Comparison of ENCODE assay signal across 11 cellular contexts in genomic region chr11:62295504-62295903, GRCh38. TPM values are rescaled to one million over a fixed set of nuclear protein-coding genes. Genes with fewer than 3 reads are reported as not detected.
A peak's percentile ranks its signal among the peaks of the same experiment; 100 is the strongest.
DNase-seq lines count a peak whose midpoint lies in the region; ATAC-seq lines count a peak whose summit lies in the region.
"Had no signal": no experiment of that assay in that cellular context is flagged by ENCODE, and none has a peak within 500 bp of the region (broad histone marks: within the 10 kb centered on the region; RNA-seq: fewer than 3 reads in every experiment).

No MANE protein-coding gene starts in this region.

- H3K4me1 ChIP-seq in Karpas-422 (ENCODE audit: low read length) = no peaks in the 10 kb centered on the region
- H3K4me1 ChIP-seq: tibial artery had no signal

- no peak for ATAC-seq in HG03045 (IDR thresholded peaks at IDR 0.05; ENCODE audit: unreplicated experiment)
- no peak for ATAC-seq in HG03175 (IDR thresholded peaks at IDR 0.05; ENCODE audit: unreplicated experiment)

- H3K27ac ChIP-seq in Karpas-422 (ENCODE audit: low read length) = no peak overlapping the region
- H3K27ac ChIP-seq: tibial artery had no signal

- H3K9me3 ChIP-seq in Karpas-422 (ENCODE audit: low read length) = no peaks in the 10 kb centered on the region
- H3K9me3 ChIP-seq: tibial artery had no signal

- H3K79me2 ChIP-seq in Karpas-422 (ENCODE audit: low read length) = no peaks in the 10 kb centered on the region

- H3K36me3 ChIP-seq in Karpas-422 (ENCODE audit: insufficient read depth, low read length) = no peaks in the 10 kb centered on the region
- H3K36me3 ChIP-seq: tibial artery had no signal

- H3K4me2 ChIP-seq in Karpas-422 (ENCODE audit: low read depth, low read length, poor library complexity, severe bottlenecking) = no peak overlapping the region

- no peak overlapping the region for H3K4me3 ChIP-seq in Karpas-422 (ENCODE audit: low read length)
- H3K4me3 ChIP-seq: tibial artery had no signal

- H3K27me3 ChIP-seq in Karpas-422 (ENCODE audit: low read length) = no peaks in the 10 kb centered on the region

- H3K9me2 ChIP-seq in Karpas-422 (replicated peaks; ENCODE audit: insufficient read depth, low read length) = no peaks in the 10 kb centered on the region

- no peak overlapping the region for H3K9ac ChIP-seq in Karpas-422 (ENCODE audit: low read length)

- no peaks in the 10 kb centered on the region for H4K20me1 ChIP-seq in Karpas-422 (ENCODE audit: insufficient read depth, low read depth, low read length)

- DNase-seq in AG08395 (ENCODE audit: low spot score) = peak; percentile 22
- peak; percentile 37 for DNase-seq in Karpas-422
- peak; percentile 65 for DNase-seq in astrocyte of the hippocampus (ENCODE audit: low read depth, low spot score)
- DNase-seq in kidney tubule cell (ENCODE audit: low spot score) = peak; percentile 31
- DNase-seq in NCI-H1092 treated with DMSO at 0.1 percent for 48 hours (lab: John Stamatoyannopoulos, UW) = no peak
- no peak for DNase-seq in stimulated activated CD4-positive, alpha-beta T cell treated with anti-CD3 and anti-CD28 coated beads, Interleukin-2, amount 100 ng/mL, for 48 hours
- DNase-seq: CD4-positive, alpha-beta memory T cell; GOT3; tibial artery had no signal

- H2AFZ ChIP-seq in Karpas-422 (ENCODE audit: low read length) = no peak overlapping the region

RNA-seq across cellular contexts. Expression of gene SCGB1D4, which starts 3.4 kb away (rescaled TPM):
- not detected in 2 replicates for total RNA-seq in Karpas-422 (2014; rRNA removed; shearing (Covaris generic); ENCODE audit: low replicate concordance)
- total RNA-seq: CD4-positive, alpha-beta memory T cell had no signal

RNA-seq across cellular contexts. Expression of gene SCGB2A2, which starts 25.5 kb away (rescaled TPM):
- not detected in 2 replicates for total RNA-seq in Karpas-422 (2014; rRNA removed; shearing (Covaris generic); ENCODE audit: low replicate concordance)
- total RNA-seq: CD4-positive, alpha-beta memory T cell had no signal

RNA-seq across cellular contexts. Expression of gene ASRGL1, which starts 41.7 kb away (rescaled TPM):
- total RNA-seq in Karpas-422 (2014; rRNA removed; shearing (Covaris generic); ENCODE audit: low replicate concordance) = not detected in 2 replicates

RNA-seq across cellular contexts. Expression of gene SCGB1D2, which starts 53.5 kb away (rescaled TPM):
- not detected in 2 replicates for total RNA-seq in Karpas-422 (2014; rRNA removed; shearing (Covaris generic); ENCODE audit: low replicate concordance)
- total RNA-seq: CD4-positive, alpha-beta memory T cell had no signal

Comparison
In these comparisons a context has a peak if more than half of its experiments do, and no peak if none do; other contexts are left out.
1. DNase-seq: peak in AG08395 (single experiment), Karpas-422 (single experiment), astrocyte of the hippocampus (single experiment) and kidney tubule cell (single experiment); none in NCI-H1092 treated with DMSO at 0.1 percent for 48 hours (single experiment) and stimulated activated CD4-positive, alpha-beta T cell treated with anti-CD3 and anti-CD28 coated beads, Interleukin-2, amount 100 ng/mL, for 48 hours (0 of 2).